In the genomic region with DNA sequence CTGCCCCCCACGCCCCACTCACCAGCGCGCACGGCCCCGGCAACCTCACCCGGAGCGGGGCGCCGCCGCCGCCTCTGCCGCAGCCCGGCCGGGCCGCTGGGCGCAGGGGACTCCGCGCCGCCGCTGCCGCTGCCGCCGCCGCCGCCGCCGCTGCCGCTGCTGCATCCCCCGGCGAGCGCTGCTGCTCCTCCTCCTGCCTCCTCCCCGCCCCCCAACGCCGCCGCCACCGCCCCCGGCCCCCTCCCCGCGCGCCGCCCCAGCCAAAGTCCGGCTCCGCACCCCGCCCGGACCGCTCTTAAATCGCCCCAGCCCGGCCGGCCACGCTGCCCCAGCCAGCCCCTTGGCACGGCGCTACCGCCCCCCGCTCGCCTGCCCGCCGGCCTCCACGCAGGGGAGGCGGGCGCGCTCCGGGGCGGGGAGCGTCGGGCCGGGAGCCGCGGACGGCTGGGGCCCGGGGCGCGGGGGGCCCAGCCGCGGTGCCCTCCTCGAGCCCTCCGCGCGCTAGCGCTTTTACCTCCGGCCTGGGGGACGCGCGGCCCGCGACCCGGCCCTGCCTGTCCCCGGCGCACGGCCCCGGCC, we compare ENCODE assay signal across 8 cellular contexts. TPM values are rescaled to one million over a fixed set of nuclear protein-coding genes. Genes with fewer than 3 reads are reported as not detected.
DNase-seq lines count a peak whose midpoint lies in the region; ATAC-seq, FAIRE-seq and TF ChIP-seq lines count a peak whose summit lies in the region.

A gene (minus strand): TSS at position 161 of the 579 bp plus-strand sequence. CDS start 28,118 bp downstream, outside the sequence.

- no peak for TF ChIP-seq EP300 in esophagus muscularis mucosa (IDR thresholded peaks at IDR 0.05)

- DNase-seq in RWPE1 (ENCODE audit: low spot score) (peak; percentile 61), esophagus muscularis mucosa (ENCODE audit: extremely low spot score) (no peak), COLO829 (ENCODE audit: low spot score) (no peak), GM12891 (ENCODE audit: insufficient read length, low spot score) (no peak)
- no peak for DNase-seq in naive thymus-derived CD4-positive, alpha-beta T cell

- H3K27me3 Mint-ChIP-seq in naive thymus-derived CD4-positive, alpha-beta T cell: peaks cover 58 to 71% (median 64%) of the 10 kb centered on the region in 5 donors

- FAIRE-seq in GM12891 (lab: Jason Lieb, UNC): no peak

- H3K27ac ChIP-seq in RWPE1: peak within 1 kb of the TSS; percentile 98
- H3K27ac ChIP-seq in esophagus muscularis mucosa (replicated peaks in 1 of 4): peak within 1 kb of the TSS; percentile 90 to 95 (median 94)
- no peak within 1 kb of the TSS for H3K27ac ChIP-seq in naive thymus-derived CD4-positive, alpha-beta T cell (ENCODE audit: low read depth, low read length)

- TF ChIP-seq POLR2A in esophagus muscularis mucosa (IDR thresholded peaks at IDR 0.05; ENCODE audit: low read depth): no peak
- no peak for TF ChIP-seq POLR2A in GM12891 (IDR thresholded peaks at IDR 0.05; ENCODE audit: low read depth, low read length)

- H3K27ac Mint-ChIP-seq in naive thymus-derived CD4-positive, alpha-beta T cell: peak within 1 kb of the TSS in 1 of 9 donors; percentile 5

- peaks cover 7 to 23% (median 17%) of the 10 kb centered on the region in 7 donors for H3K4me1 Mint-ChIP-seq in naive thymus-derived CD4-positive, alpha-beta T cell

- POLR2A ChIA-PET in RWPE1 (lab: Yijun Ruan, JAX; ENCODE audit: low non-redundant PET): interaction anchor here (0.6 to 1.6 kb wide), 2 partner anchors 111 to 142 kb away, joined by 3 to 5 read pairs; no protein-coding TSS in a partner anchor
- POLR2A ChIA-PET in naive thymus-derived CD4-positive, alpha-beta T cell (lab: Charles Lee): no interaction called here

- H3K9me3 Mint-ChIP-seq in naive thymus-derived CD4-positive, alpha-beta T cell: no peaks in the 10 kb centered on the region

- no peaks in the 10 kb centered on the region for H3K27me3 ChIP-seq in esophagus muscularis mucosa
- H3K27me3 ChIP-seq in naive thymus-derived CD4-positive, alpha-beta T cell (ENCODE audit: control insufficient read depth in 2 of 2, insufficient read depth in 2 of 2, low read length in 2 of 2): peaks cover 0 to 14% of the 10 kb centered on the region in 2 donors

- 0% methylated on average over 11 of the region's 90 CpGs for WGBS in esophagus muscularis mucosa

- peaks cover 19 to 81% (median 63%) of the 10 kb centered on the region in 4 donors for H3K4me1 ChIP-seq in esophagus muscularis mucosa
- no peaks in the 10 kb centered on the region for H3K4me1 ChIP-seq in naive thymus-derived CD4-positive, alpha-beta T cell (ENCODE audit: control insufficient read depth in 2 of 2, insufficient read depth in 2 of 2, low read length in 2 of 2)

- ATAC-seq in naive thymus-derived CD4-positive, alpha-beta T cell: peak; percentile 41
- ATAC-seq in HG03571 (IDR thresholded peaks at IDR 0.05; ENCODE audit: unreplicated experiment) (no peak), GM21619 (IDR thresholded peaks at IDR 0.05; ENCODE audit: unreplicated experiment) (no peak)

- CTCF ChIA-PET in RWPE1 (lab: Yijun Ruan, JAX): interaction anchor here (0.6 to 2.2 kb wide), 15 partner anchors 8 to 835 kb away, joined by 3 to 28 read pairs (median 5); no protein-coding TSS in a partner anchor
- CTCF ChIA-PET in naive thymus-derived CD4-positive, alpha-beta T cell (lab: Charles Lee): no interaction called here

- H3K4me3 Mint-ChIP-seq in naive thymus-derived CD4-positive, alpha-beta T cell: peak within 1 kb of the TSS; percentile 41 to 87 (median 78)

- H3K36me3 ChIP-seq in esophagus muscularis mucosa: no peaks in the 10 kb centered on the region
- no peaks in the 10 kb centered on the region for H3K36me3 ChIP-seq in naive thymus-derived CD4-positive, alpha-beta T cell (ENCODE audit: control insufficient read depth in 2 of 3, insufficient read depth in 3 of 3, low read length in 3 of 3)

- H3K9me3 ChIP-seq in esophagus muscularis mucosa: no peaks in the 10 kb centered on the region
- H3K9me3 ChIP-seq in naive thymus-derived CD4-positive, alpha-beta T cell (ENCODE audit: control insufficient read depth in 2 of 3, low read length in 3 of 3): no peaks in the 10 kb centered on the region

- intact Hi-C loops in esophagus muscularis mucosa (cut with DNase I): loop anchor here (5.0 to 10.0 kb wide), 3 partner anchors 103 to 399 kb away; no protein-coding TSS in a partner anchor
- intact Hi-C loops in naive thymus-derived CD4-positive, alpha-beta T cell (cut with micrococcal nuclease): loop anchor here in 1 of 2 donors (10.0 kb wide), 1 partner anchor 839 kb away; no protein-coding TSS in a partner anchor

- TF ChIP-seq CTCF in RWPE1 (conservative IDR thresholded peaks at IDR 0.05; ENCODE audit: low read depth) (no peak), esophagus muscularis mucosa (IDR thresholded peaks at IDR 0.05) (no peak)

- peaks cover 0 to 3% (median 0%) of the 10 kb centered on the region in 5 donors for H3K36me3 Mint-ChIP-seq in naive thymus-derived CD4-positive, alpha-beta T cell

- peak within 1 kb of the TSS; percentile 57; the same call in 1 of the 2 replicates for H3K4me3 ChIP-seq in GM08714 (ENCODE audit: low read length)
- H3K4me3 ChIP-seq in esophagus muscularis mucosa: peak within 1 kb of the TSS; percentile 75 to 84 (median 78)
- H3K4me3 ChIP-seq in naive thymus-derived CD4-positive, alpha-beta T cell (ENCODE audit: low read length): no peak within 1 kb of the TSS

TF ChIP-seq in GM12891, 5 proteins besides CTCF, POLR2A, EP300 and RAD21:
- TF ChIP-seq POLR2AphosphoS5 (IDR thresholded peaks at IDR 0.05; ENCODE audit: low read depth, low read length) (no peak), SPI1 (IDR thresholded peaks at IDR 0.05; ENCODE audit: low read depth, low read length) (no peak), POU2F2 (IDR thresholded peaks at IDR 0.05; ENCODE audit: low read depth, low read length) (no peak), TAF1 (IDR thresholded peaks at IDR 0.05; ENCODE audit: low read depth, low read length) (no peak), PAX5 (IDR thresholded peaks at IDR 0.05; ENCODE audit: insufficient read depth, low read length, severe bottlenecking) (no peak)

RNA-seq across cellular contexts. Expression of the gene that starts here (rescaled TPM):
- 100 to 1,000 TPM in 3 of 4 donors, 10 to 100 TPM in 1; 78.7 to 243 (median 138) TPM for total RNA-seq in esophagus muscularis mucosa
- total RNA-seq in naive thymus-derived CD4-positive, alpha-beta T cell: 100 to 1,000 TPM in 1 of 5 experiments, 10 to 100 TPM in 1, 1 to 10 TPM in 1, under 1 TPM in 2; 0.43 to 133 (median 1.5) TPM
- 1 to 10 TPM in 1 of 2 donors, under 1 TPM in 1; 0.60 to 3.6 TPM for polyA plus RNA-seq in naive thymus-derived CD4-positive, alpha-beta T cell
- 3.1 TPM for polyA plus RNA-seq in GM12891 (2012; ENCODE audit: low read depth, missing spikeins)
